ENCODE assay signal across 19 cellular contexts in the genomic region with DNA sequence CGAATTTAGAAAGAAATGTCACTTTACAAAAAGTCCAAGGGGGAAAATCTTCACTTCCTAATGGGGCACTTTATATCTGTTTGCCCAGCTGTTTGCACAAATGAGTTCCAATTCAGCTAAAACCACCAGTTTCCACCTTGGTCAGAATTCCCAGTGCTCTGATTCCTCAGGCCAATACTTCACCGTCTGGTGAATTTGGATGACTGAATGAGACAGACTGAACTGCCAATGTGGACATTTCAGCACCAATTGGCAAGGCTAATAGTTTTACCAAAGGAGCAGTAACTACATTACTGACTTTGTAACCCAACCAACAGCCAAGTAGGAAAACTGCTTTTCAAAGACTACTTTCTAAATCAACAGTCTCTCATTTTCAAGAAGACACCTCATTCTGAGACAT. TPM values are rescaled to one million over a fixed set of nuclear protein-coding genes. Genes with fewer than 3 reads are reported as not detected.
"Had no signal": no experiment of that assay in that cellular context is flagged by ENCODE, and none has a peak within 500 bp of the region (broad histone marks: within the 10 kb centered on the region; RNA-seq: fewer than 3 reads in every experiment).

No MANE protein-coding gene starts in this region.

- H3K27ac ChIP-seq: upper lobe of right lung had no signal

- H3K27me3 ChIP-seq: upper lobe of right lung had no signal

- H3K36me3 ChIP-seq: upper lobe of right lung had no signal

- H3K9me3 ChIP-seq: upper lobe of right lung had no signal

- H3K4me3 ChIP-seq: lung, skin epidermis, upper lobe of right lung had no signal

- DNase-seq: activated B cell treated with CpG ODN at 0.5 μM for 24 hours; activated CD4-positive, alpha-beta memory T cell treated with anti-CD3 and anti-CD28 coated beads for 36 hours; activated CD4-positive, alpha-beta T cell treated with anti-CD3 and anti-CD28 coated beads for 4 hours; activated naive CD8-positive, alpha-beta T cell treated with anti-CD3 and anti-CD28 coated beads for 36 hours; activated T-cell treated with anti-CD3 and anti-CD28 coated beads for 4 hours; amygdala; central memory CD4-positive, alpha-beta T cell; endodermal cell; erythroblast; left colon; nephron progenitor cell; nucleus accumbens; posterior cingulate gyrus; retina; stimulated activated naive CD8-positive, alpha-beta T cell treated with anti-CD3 and anti-CD28 coated beads, Interleukin-15, Interleukin-2, amounts not matched to agents 100 U/mL and 50 U/mL, for 24 hours; T-cell; upper lobe of right lung had no signal

- H3K4me1 ChIP-seq: upper lobe of right lung had no signal

RNA-seq across cellular contexts. Expression of gene ABI3BP, which starts 51.8 kb away (rescaled TPM):
- total RNA-seq: activated B cell treated with CpG ODN at 0.5 μM for 24 hours; activated CD4-positive, alpha-beta memory T cell treated with anti-CD3 and anti-CD28 coated beads for 36 hours had no signal
